ENCODE assay signal across 10 cellular contexts in genomic region chr6:140744648-140745320, GRCh38.
DNase-seq lines count a peak whose midpoint lies in the region; ATAC-seq and TF ChIP-seq lines count a peak whose summit lies in the region.
"Had no signal": no experiment of that assay in that cellular context is flagged by ENCODE, and none has a peak within 500 bp of the region (broad histone marks: within the 10 kb centered on the region; RNA-seq: fewer than 3 reads in every experiment).

No MANE protein-coding gene starts in this region.

- CTCF ChIA-PET in CD8-positive, alpha-beta memory T cell (lab: Charles Lee) = no interaction called here

- H3K4me1 ChIP-seq in CD8-positive, alpha-beta memory T cell (ENCODE audit: insufficient read depth, low read length) = no peaks in the 10 kb centered on the region

- ATAC-seq in GM21529 (IDR thresholded peaks at IDR 0.05; ENCODE audit: unreplicated experiment) (peak; percentile 77), HG03558 (IDR thresholded peaks at IDR 0.05; ENCODE audit: extremely low read depth, unreplicated experiment) (peak; percentile 81)

- no peak overlapping the region for H3K27ac ChIP-seq in CD8-positive, alpha-beta memory T cell (ENCODE audit: low read depth, low read length)

- H3K9me3 Mint-ChIP-seq in CD8-positive, alpha-beta memory T cell = peaks cover 7 to 12% (median 9%) of the 10 kb centered on the region in 5 donors

- H3K36me3 ChIP-seq in CD8-positive, alpha-beta memory T cell (ENCODE audit: insufficient read depth, low read length) = no peaks in the 10 kb centered on the region

- no peaks in the 10 kb centered on the region for H3K9me3 ChIP-seq in CD8-positive, alpha-beta memory T cell (ENCODE audit: low read length)

- POLR2A ChIA-PET in CD8-positive, alpha-beta memory T cell (lab: Charles Lee) = no interaction called here

- no peaks in the 10 kb centered on the region for H3K4me1 Mint-ChIP-seq in CD8-positive, alpha-beta memory T cell

- H3K4me3 Mint-ChIP-seq in CD8-positive, alpha-beta memory T cell = no peak overlapping the region
- H3K4me3 Mint-ChIP-seq: activated B cell treated with CpG ODN at 0.5 μM for 24 hours had no signal

- H3K36me3 Mint-ChIP-seq in CD8-positive, alpha-beta memory T cell = peaks cover 0 to 4% (median 0%) of the 10 kb centered on the region in 3 donors

- H3K27me3 Mint-ChIP-seq in CD8-positive, alpha-beta memory T cell = no peaks in the 10 kb centered on the region
- H3K27me3 Mint-ChIP-seq: activated B cell treated with CpG ODN at 0.5 μM for 24 hours had no signal

- no peak overlapping the region for H3K4me3 ChIP-seq in epithelial cell of esophagus (ENCODE audit: low read length)
- H3K4me3 ChIP-seq in CD8-positive, alpha-beta memory T cell (ENCODE audit: low read length) = no peak overlapping the region

- no peaks in the 10 kb centered on the region for H3K27me3 ChIP-seq in CD8-positive, alpha-beta memory T cell (ENCODE audit: insufficient read depth, low read length, poor library complexity, severe bottlenecking)

- no peak for TF ChIP-seq CTCF in epithelial cell of esophagus (IDR thresholded peaks at IDR 0.05; ENCODE audit: insufficient read depth, low read depth, low read length, missing control alignments)

- H3K27ac Mint-ChIP-seq in CD8-positive, alpha-beta memory T cell = no peak overlapping the region
- H3K27ac Mint-ChIP-seq: activated B cell treated with CpG ODN at 0.5 μM for 24 hours had no signal

- DNase-seq in EH (ENCODE audit: low read depth) = peak; percentile 76
- peak; percentile 76 for DNase-seq in epithelial cell of esophagus (ENCODE audit: low read depth)
- DNase-seq in KBM-7 = no peak
- DNase-seq in CD8-positive, alpha-beta memory T cell = no peak
- DNase-seq in iPS-NIHi11 (ENCODE audit: low spot score) = no peak
- DNase-seq in superior temporal gyrus (ENCODE audit: extremely low spot score) = no peak
- DNase-seq: activated B cell treated with CpG ODN at 0.5 μM for 24 hours, NCI-H1436 had no signal

- in situ Hi-C loops in KBM-7 (cut with MboI; ENCODE audit: low pct_unique_long_range_greater_than_20kb, low sequenced_read_pairs) = no loop called here

Comparison
In these comparisons a context has a peak if more than half of its experiments do, and no peak if none do; other contexts are left out.
1. DNase-seq: peak in EH (single experiment) and epithelial cell of esophagus (single experiment); none in KBM-7 (single experiment), CD8-positive, alpha-beta memory T cell (0 of 5), iPS-NIHi11 (single experiment) and superior temporal gyrus (single experiment).